ENCODE assay signal across 8 cellular contexts in the genomic region with DNA sequence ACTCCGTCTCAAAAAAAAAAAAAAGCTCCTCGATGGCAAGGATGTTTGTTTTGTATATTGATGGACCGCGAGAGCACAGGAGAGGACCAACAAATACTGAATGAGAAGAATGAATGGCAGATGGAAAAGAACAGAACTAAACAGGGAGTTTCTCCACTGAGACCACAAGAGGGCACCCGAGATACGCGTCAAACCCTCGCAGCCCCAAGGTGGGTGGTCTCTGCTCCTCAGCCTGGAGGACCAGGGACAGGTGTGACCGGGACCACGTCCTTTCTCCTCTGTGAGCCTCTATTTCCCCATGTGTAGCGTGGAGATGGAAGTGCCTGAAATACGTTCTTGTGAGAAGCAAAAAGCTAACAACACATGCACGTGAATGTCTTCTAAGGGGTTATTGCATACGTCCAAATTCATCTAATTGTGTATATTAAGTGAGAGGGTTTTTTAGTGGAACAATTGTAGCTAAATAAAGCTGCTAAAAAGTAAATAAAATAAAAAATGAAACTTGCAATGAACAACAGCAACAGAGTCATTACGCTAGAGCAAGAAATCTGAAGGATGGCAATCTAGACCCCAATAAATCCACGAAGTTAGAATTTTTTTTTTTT. TPM values are rescaled to one million over a fixed set of nuclear protein-coding genes. Genes with fewer than 3 reads are reported as not detected.
DNase-seq lines count a peak whose midpoint lies in the region; ATAC-seq and TF ChIP-seq lines count a peak whose summit lies in the region.

No MANE protein-coding gene starts in this region.

- H3K36me3 Mint-ChIP-seq in brain: no peaks in the 10 kb centered on the region

- no peaks in the 10 kb centered on the region for H3K36me3 ChIP-seq in tibial nerve

- peak overlapping the region in 2 of 5 experiments; percentile 4 to 15 for H3K27ac Mint-ChIP-seq in brain

- H3K27me3 ChIP-seq in tibial nerve: peaks cover 0 to 25% of the 10 kb centered on the region in 2 donors

- no peak for ATAC-seq in HG03039 (IDR thresholded peaks at IDR 0.05; ENCODE audit: unreplicated experiment)

- no peak for TF ChIP-seq EP300 in tibial nerve (IDR thresholded peaks at IDR 0.05)

- peaks cover 0 to 8% (median 0%) of the 10 kb centered on the region in 5 experiments for H3K9me3 Mint-ChIP-seq in brain

- no peak for TF ChIP-seq POLR2A in tibial nerve (IDR thresholded peaks at IDR 0.05)

- no peaks in the 10 kb centered on the region for H3K9me3 ChIP-seq in tibial nerve

- WGBS in tibial nerve, 2 donors: 12 to 13% methylated on average over 16 of the region's 16 CpGs

- DNase-seq in DMS53 treated with DMSO at 0.1 percent for 48 hours (lab: John Stamatoyannopoulos, UW; ENCODE audit: unreplicated experiment) (peak; percentile 9), HFF-Myc (ENCODE audit: extremely low read depth, low read depth) (no peak), OCI-M1 (lab: John Stamatoyannopoulos, UW) (peak; percentile 73), kidney glomerular epithelial cell (lab: John Stamatoyannopoulos, UW) (peak; percentile 30), tibial nerve (ENCODE audit: low spot score in 2 of 2) (no peak), RKO (ENCODE audit: low spot score) (no peak)

- H3K4me3 ChIP-seq in HFF-Myc (replicated peaks; ENCODE audit: low read depth, low read length) (no peak overlapping the region), tibial nerve (no peak overlapping the region)

- H3K4me1 ChIP-seq in tibial nerve: peaks cover 0 to 8% (median 0%) of the 10 kb centered on the region in 4 donors

- TF ChIP-seq CTCF in HFF-Myc (IDR thresholded peaks at IDR 0.05; ENCODE audit: low read depth, low read length, missing control alignments): peak; percentile 78
- peak; percentile 73 to 85 for TF ChIP-seq CTCF in brain (conservative IDR thresholded peaks at IDR 0.05)
- TF ChIP-seq CTCF in tibial nerve (IDR thresholded peaks at IDR 0.05): peak; percentile 47 to 72 (median 55)

- peaks cover 12% of the 10 kb centered on the region for H3K4me1 Mint-ChIP-seq in brain

- peaks cover 53% of the 10 kb centered on the region for H3K27me3 Mint-ChIP-seq in brain

- H3K4me3 Mint-ChIP-seq in brain: peak overlapping the region; percentile 3 to 67 (median 56)

- H3K27ac ChIP-seq in tibial nerve: no peak overlapping the region

RNA-seq across cellular contexts. Expression of a gene that starts 8.3 kb away (rescaled TPM):
- 1.4 TPM for polyA plus RNA-seq in brain (ENCODE audit: insufficient read depth, low read depth, low replicate concordance)
- 10 to 100 TPM; 38.9 to 62.2 (median 50.2) TPM for total RNA-seq in tibial nerve

RNA-seq across cellular contexts. Expression of a gene that starts 17.9 kb away (rescaled TPM):
- polyA plus RNA-seq in brain (ENCODE audit: insufficient read depth, low read depth, low replicate concordance): 1.5 TPM
- total RNA-seq in tibial nerve: 10 to 100 TPM in 1 of 4 donors, 1 to 10 TPM in 3; 5.9 to 10.3 (median 9.4) TPM

RNA-seq across cellular contexts. Expression of a gene that starts 21.2 kb away (rescaled TPM):
- polyA plus RNA-seq in brain (ENCODE audit: insufficient read depth, low read depth, low replicate concordance): not detected
- total RNA-seq in tibial nerve: not detected

RNA-seq across cellular contexts. Expression of a gene that starts 32.4 kb away (rescaled TPM):
- 30.9 TPM for polyA plus RNA-seq in brain (ENCODE audit: insufficient read depth, low read depth, low replicate concordance)
- 100 to 1,000 TPM; 189 to 389 (median 285) TPM for total RNA-seq in tibial nerve

Comparison
In these comparisons a context has a peak if more than half of its experiments do, and no peak if none do; other contexts are left out.
1. DNase-seq: peak in DMS53 treated with DMSO at 0.1 percent for 48 hours (single experiment), OCI-M1 (single experiment) and kidney glomerular epithelial cell (single experiment); none in HFF-Myc (single experiment), tibial nerve (0 of 2) and RKO (single experiment).
2. Peak in every context shown above with its lines, with median percentiles within 50 percentile points of each other: CTCF ChIP-seq.